In the genomic region with DNA sequence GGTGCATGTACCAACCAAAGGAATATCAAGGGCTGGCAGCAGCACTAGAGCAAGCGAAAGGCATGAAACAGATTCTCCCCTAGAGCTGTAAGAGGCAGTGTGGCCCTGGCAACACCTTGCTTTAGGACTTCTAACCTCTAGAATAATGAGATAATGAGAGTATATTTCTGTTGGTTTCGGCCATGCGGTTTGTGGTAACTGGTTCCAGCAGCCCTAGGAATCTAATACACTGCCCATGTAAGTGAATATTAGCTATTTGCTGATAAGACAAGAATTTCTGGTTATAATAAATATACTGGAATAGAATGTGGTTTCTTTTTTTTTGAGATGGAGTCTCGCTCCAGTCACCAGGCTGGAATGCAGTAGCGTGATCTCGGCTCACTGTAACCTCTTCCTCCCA, we compare ENCODE assay signal across 16 cellular contexts.
DNase-seq lines count a peak whose midpoint lies in the region; TF ChIP-seq lines count a peak whose summit lies in the region.
"Had no signal": no experiment of that assay in that cellular context is flagged by ENCODE, and none has a peak within 500 bp of the region (broad histone marks: within the 10 kb centered on the region; RNA-seq: fewer than 3 reads in every experiment).

No MANE protein-coding gene starts in this region.

- H3K36me3 Mint-ChIP-seq in MCF 10A (ENCODE audit: insufficient read depth, unreplicated experiment) = peaks cover 18% of the 10 kb centered on the region
- no peaks in the 10 kb centered on the region for H3K36me3 Mint-ChIP-seq in activated CD4-positive, alpha-beta memory T cell treated with anti-CD3 and anti-CD28 coated beads, Interleukin-2, amount 10 ng/mL, durations not matched to agents 7 days and 5 days (ENCODE audit: low read depth)

- dilution Hi-C loops in mammary epithelial cell (cut with HindIII; ENCODE audit: low sequenced_read_pairs) = no loop called here

- CTCF ChIA-PET in MCF 10A (lab: Yijun Ruan, JAX) = interaction anchor here (0.6 kb wide), 1 partner anchor 187 kb away, joined by 3 read pairs; no protein-coding TSS in a partner anchor
- CTCF ChIA-PET in mammary epithelial cell (lab: Charles Lee; ENCODE audit: low non-redundant PET) = no interaction called here
- CTCF ChIA-PET in activated CD4-positive, alpha-beta memory T cell treated with anti-CD3 and anti-CD28 coated beads, Interleukin-2, amount 10 ng/mL, durations not matched to agents 7 days and 5 days (lab: Charles Lee) = no interaction called here

- in situ Hi-C loops in mammary epithelial cell (cut with MboI; ENCODE audit: low sequenced_read_pairs in 2 of 2) = no loop called here

- peak overlapping the region; percentile 92 for H3K27ac Mint-ChIP-seq in MCF 10A (ENCODE audit: low read depth, unreplicated experiment)
- H3K27ac Mint-ChIP-seq in activated CD4-positive, alpha-beta memory T cell treated with anti-CD3 and anti-CD28 coated beads, Interleukin-2, amount 10 ng/mL, durations not matched to agents 7 days and 5 days = no peak overlapping the region

- peaks cover 54% of the 10 kb centered on the region for H3K79me2 ChIP-seq in mammary epithelial cell (ENCODE audit: insufficient read depth, low read length)

- H3K9ac ChIP-seq in mammary epithelial cell (ENCODE audit: insufficient read depth, low read length) = no peak overlapping the region
- no peak overlapping the region for H3K9ac ChIP-seq in subcutaneous abdominal adipose tissue (ENCODE audit: low read length in 5 of 5)

- H3K27ac ChIP-seq in mammary epithelial cell (ENCODE audit: insufficient read depth, low read depth, low read length) (no peak overlapping the region), ascending aorta (peak overlapping the region; percentile 67 to 86), subcutaneous abdominal adipose tissue (ENCODE audit: low read depth, low read length) (peak overlapping the region; percentile 67)

- H3K9me3 ChIP-seq in mammary epithelial cell (replicated peaks; ENCODE audit: insufficient read depth, low read length) (no peaks in the 10 kb centered on the region), ascending aorta (no peaks in the 10 kb centered on the region), subcutaneous abdominal adipose tissue (ENCODE audit: control insufficient read depth in 5 of 5, low read length in 5 of 5) (no peaks in the 10 kb centered on the region)
- H3K9me3 ChIP-seq: adrenal gland had no signal

- H3K27me3 ChIP-seq in mammary epithelial cell (ENCODE audit: insufficient read depth, low read length) (no peaks in the 10 kb centered on the region), ascending aorta (no peaks in the 10 kb centered on the region), subcutaneous abdominal adipose tissue (ENCODE audit: control insufficient read depth in 5 of 5, insufficient read depth in 4 of 5, low read length in 5 of 5) (no peaks in the 10 kb centered on the region)
- H3K27me3 ChIP-seq: adrenal gland had no signal

- H3K36me3 ChIP-seq in mammary epithelial cell (ENCODE audit: insufficient read depth, low read length) = peaks cover 4% of the 10 kb centered on the region
- no peaks in the 10 kb centered on the region for H3K36me3 ChIP-seq in ascending aorta
- no peaks in the 10 kb centered on the region for H3K36me3 ChIP-seq in subcutaneous abdominal adipose tissue (ENCODE audit: control insufficient read depth in 5 of 5, insufficient read depth in 5 of 5, low read length in 5 of 5)
- H3K36me3 ChIP-seq: adrenal gland had no signal

- no peak overlapping the region for H3K4me3 ChIP-seq in mammary epithelial cell (replicated peaks in 1 of 3; ENCODE audit: insufficient read depth in 1 of 3, low read depth in 2 of 3, low read length in 3 of 3)
- no peak overlapping the region for H3K4me3 ChIP-seq in ascending aorta
- H3K4me3 ChIP-seq in fibroblast of the aortic adventitia (ENCODE audit: low read depth, low read length) = no peak overlapping the region
- H3K4me3 ChIP-seq in subcutaneous abdominal adipose tissue (ENCODE audit: low read depth in 1 of 5, low read length in 5 of 5) = no peak overlapping the region
- H3K4me3 ChIP-seq: adrenal gland had no signal

- H4K20me1 ChIP-seq in mammary epithelial cell (ENCODE audit: insufficient read depth, low read length) = no peaks in the 10 kb centered on the region

- intact Hi-C loops in MCF 10A (cut with micrococcal nuclease) (no loop called here), mammary epithelial cell (cut with micrococcal nuclease) (no loop called here), ascending aorta (cut with DNase I) (loop anchor here (10.0 kb wide), 1 partner anchor 851 kb away; no protein-coding TSS in a partner anchor)

- TF ChIP-seq CTCF in MCF 10A (IDR thresholded peaks at IDR 0.05; ENCODE audit: unreplicated experiment) (no peak), mammary epithelial cell (conservative IDR thresholded peaks at IDR 0.05 in 1 of 2, IDR thresholded peaks at IDR 0.05 in 1 of 2; ENCODE audit: extremely low read depth in 1 of 2, insufficient read depth in 1 of 2, low read depth in 1 of 2, low read length in 2 of 2) (no peak), ascending aorta (IDR thresholded peaks at IDR 0.05) (no peak), fibroblast of the aortic adventitia (IDR thresholded peaks at IDR 0.05; ENCODE audit: insufficient read depth, low read length) (no peak), GM20000 (IDR thresholded peaks at IDR 0.05; ENCODE audit: extremely low read depth, missing control alignments) (no peak)

- no peak overlapping the region for H2AFZ ChIP-seq in mammary epithelial cell (ENCODE audit: low read depth, low read length)

- peaks cover 10% of the 10 kb centered on the region for H3K4me1 Mint-ChIP-seq in MCF 10A (ENCODE audit: insufficient read depth, unreplicated experiment)
- H3K4me1 Mint-ChIP-seq in activated CD4-positive, alpha-beta memory T cell treated with anti-CD3 and anti-CD28 coated beads, Interleukin-2, amount 10 ng/mL, durations not matched to agents 7 days and 5 days = peaks cover 14% of the 10 kb centered on the region
- H3K4me1 Mint-ChIP-seq: CD4-positive, alpha-beta memory T cell had no signal

- no peaks in the 10 kb centered on the region for H3K9me3 Mint-ChIP-seq in MCF 10A (ENCODE audit: unreplicated experiment)
- H3K9me3 Mint-ChIP-seq in activated CD4-positive, alpha-beta memory T cell treated with anti-CD3 and anti-CD28 coated beads, Interleukin-2, amount 10 ng/mL, durations not matched to agents 7 days and 5 days = no peaks in the 10 kb centered on the region
- H3K9me3 Mint-ChIP-seq: CD4-positive, alpha-beta memory T cell had no signal

- 97% methylated on average over 6 of the region's 6 CpGs for WGBS in mammary epithelial cell (ENCODE audit: low coverage, missing lambda C conversion rate)

- H3K4me2 ChIP-seq in mammary epithelial cell (ENCODE audit: insufficient read depth, low read depth, low read length) = no peak overlapping the region

- no TSS peak for BruUV-seq in MCF 10A (replicated peaks; lab: Mats Ljungman, UMichigan)
- no TSS peak for BruUV-seq in mammary epithelial cell (replicated peaks; lab: Mats Ljungman, UMichigan)

- no peaks in the 10 kb centered on the region for H3K27me3 Mint-ChIP-seq in MCF 10A (ENCODE audit: insufficient read depth, unreplicated experiment)
- H3K27me3 Mint-ChIP-seq in activated CD4-positive, alpha-beta memory T cell treated with anti-CD3 and anti-CD28 coated beads, Interleukin-2, amount 10 ng/mL, durations not matched to agents 7 days and 5 days = no peaks in the 10 kb centered on the region
- H3K27me3 Mint-ChIP-seq: CD4-positive, alpha-beta memory T cell had no signal

- peaks cover 30% of the 10 kb centered on the region for H3K4me1 ChIP-seq in mammary epithelial cell (ENCODE audit: insufficient read depth, low read length)
- H3K4me1 ChIP-seq in ascending aorta = peaks cover 4 to 49% of the 10 kb centered on the region in 2 donors
- peaks cover 4 to 33% (median 11%) of the 10 kb centered on the region in 5 donors for H3K4me1 ChIP-seq in subcutaneous abdominal adipose tissue (ENCODE audit: control insufficient read depth in 5 of 5, insufficient read depth in 5 of 5, low read length in 5 of 5)

- H3K4me3 Mint-ChIP-seq in MCF 10A (ENCODE audit: unreplicated experiment) = no peak overlapping the region
- no peak overlapping the region for H3K4me3 Mint-ChIP-seq in activated CD4-positive, alpha-beta memory T cell treated with anti-CD3 and anti-CD28 coated beads, Interleukin-2, amount 10 ng/mL, durations not matched to agents 7 days and 5 days
- H3K4me3 Mint-ChIP-seq: CD4-positive, alpha-beta memory T cell had no signal

- POLR2A ChIA-PET in MCF 10A (lab: Yijun Ruan, JAX) = interaction anchor here (0.7 to 2.0 kb wide), 6 partner anchors 12 to 1990 kb away, joined by 3 to 8 read pairs (median 4); no protein-coding TSS in a partner anchor
- POLR2A ChIA-PET in activated CD4-positive, alpha-beta memory T cell treated with anti-CD3 and anti-CD28 coated beads, Interleukin-2, amount 10 ng/mL, durations not matched to agents 7 days and 5 days (lab: Charles Lee) = no interaction called here

- no peak for DNase-seq in MCF 10A (ENCODE audit: unreplicated experiment)
- no peak for DNase-seq in mammary epithelial cell
- DNase-seq in ascending aorta (ENCODE audit: low spot score in 2 of 2) = no peak
- DNase-seq in fibroblast of the aortic adventitia (ENCODE audit: low read depth) = peak; percentile 84
- no peak for DNase-seq in GM20000 (ENCODE audit: low spot score)
- DNase-seq in activated CD4-positive, alpha-beta T cell treated with anti-CD3 and anti-CD28 coated beads, Interleukin-2, amount 50 U/mL, for 1 hour = no peak
- no peak for DNase-seq in activated CD4-positive, alpha-beta memory T cell treated with anti-CD3 and anti-CD28 coated beads, Interleukin-2, amount 10 ng/mL, durations not matched to agents 7 days and 5 days
- DNase-seq: activated CD4-positive, alpha-beta T cell treated with anti-CD3 and anti-CD28 coated beads for 48 hours; CD4-positive, alpha-beta memory T cell; effector memory CD4-positive, alpha-beta T cell; NCI-H1048; NCI-H2171 treated with DMSO at 0.1 percent for 48 hours; SIG-M5; stimulated activated CD4-positive, alpha-beta T cell treated with anti-CD3 and anti-CD28 coated beads, Interleukin-4, amount 100 ng/mL, for 1 hour had no signal
